Comparison of ENCODE assay signal across 1 cellular context in genomic region chr21:43609501-43610340, GRCh38.
TF ChIP-seq lines count a peak whose summit lies in the region.

No MANE protein-coding gene starts in this region.

TF ChIP-seq in HEK293, 187 proteins besides CTCF, POLR2A, EP300 and RAD21 (continued from another document and continues in another):
- TF ChIP-seq REST (tag by site-specific recombination; IDR thresholded peaks at IDR 0.05) (no peak), SETDB1 (IDR thresholded peaks at IDR 0.05; ENCODE audit: insufficient read length, low read length) (no peak), ZNF488 (tag by site-specific recombination; IDR thresholded peaks at IDR 0.05) (no peak), ZNF658 (tag by site-specific recombination; IDR thresholded peaks at IDR 0.05) (no peak), ZNF571 (tag by site-specific recombination; IDR thresholded peaks at IDR 0.05) (no peak), ZNF629 (tag by site-specific recombination; IDR thresholded peaks at IDR 0.05) (0 out of 2 replicates have a peak, but pooled peaks have one; percentile 46), PRDM1 (tag by site-specific recombination; IDR thresholded peaks at IDR 0.05) (peak; percentile 93), ZNF239 (tag by site-specific recombination; IDR thresholded peaks at IDR 0.05) (no peak), ZNF266 (tag by site-specific recombination; IDR thresholded peaks at IDR 0.05; ENCODE audit: low read depth) (no peak), ZNF654 (tag by site-specific recombination; IDR thresholded peaks at IDR 0.05; ENCODE audit: low read depth) (no peak), ZNF792 (tag by site-specific recombination; IDR thresholded peaks at IDR 0.05) (no peak), ZNF18 (tag by site-specific recombination; IDR thresholded peaks at IDR 0.05) (peak; percentile 72), PBX3 (CRISPR knock-in tag; IDR thresholded peaks at IDR 0.05) (no peak), ZNF274 (IDR thresholded peaks at IDR 0.05; ENCODE audit: low read length) (no peak), ZNF274 (tag by site-specific recombination; IDR thresholded peaks at IDR 0.05; ENCODE audit: borderline replicate concordance) (no peak), ZNF426 (tag by site-specific recombination; IDR thresholded peaks at IDR 0.05) (no peak), ZBTB20 (tag by site-specific recombination; IDR thresholded peaks at IDR 0.05) (0 out of 2 replicates have a peak, but pooled peaks have one; percentile 41), ZNF777 (tag by site-specific recombination; IDR thresholded peaks at IDR 0.05; ENCODE audit: borderline replicate concordance) (no peak), TRIM28 (IDR thresholded peaks at IDR 0.05; ENCODE audit: borderline replicate concordance, low read length) (peak; percentile 92), ZNF510 (tag by site-specific recombination; IDR thresholded peaks at IDR 0.05; ENCODE audit: insufficient replicate concordance) (no peak), ZBTB44 (tag by site-specific recombination; IDR thresholded peaks at IDR 0.05) (no peak; the same call in 1 of the 2 replicates), ZBTB49 (tag by site-specific recombination; IDR thresholded peaks at IDR 0.05; ENCODE audit: low read depth) (no peak), ZXDB (tag by site-specific recombination; IDR thresholded peaks at IDR 0.05) (peak; percentile 63), KLF16 (tag by site-specific recombination; IDR thresholded peaks at IDR 0.05) (no peak), GLI2 (tag by site-specific recombination; IDR thresholded peaks at IDR 0.05; ENCODE audit: borderline replicate concordance, low read depth) (no peak), ZNF341 (tag by site-specific recombination; IDR thresholded peaks at IDR 0.05; ENCODE audit: low read depth) (peak; percentile 97), ZBTB21 (tag by site-specific recombination; IDR thresholded peaks at IDR 0.05) (peak; percentile 60; the same call in 1 of the 2 replicates), ZNF677 (tag by site-specific recombination; IDR thresholded peaks at IDR 0.05) (no peak), ZNF114 (tag by site-specific recombination; IDR thresholded peaks at IDR 0.05) (no peak), ZNF26 (tag by site-specific recombination; IDR thresholded peaks at IDR 0.05) (no peak), ZNF37A (tag by site-specific recombination; IDR thresholded peaks at IDR 0.05) (no peak), ZNF837 (tag by site-specific recombination; IDR thresholded peaks at IDR 0.05) (no peak), ZFP41 (tag by site-specific recombination; IDR thresholded peaks at IDR 0.05; ENCODE audit: borderline replicate concordance) (no peak), ZNF24 (tag by site-specific recombination; IDR thresholded peaks at IDR 0.05) (peak; percentile 62; the same call in 1 of the 2 replicates), ZNF280C (tag by site-specific recombination; IDR thresholded peaks at IDR 0.05) (no peak), ZFP69B (tag by site-specific recombination; IDR thresholded peaks at IDR 0.05) (peak; percentile 58), ZNF175 (tag by site-specific recombination; IDR thresholded peaks at IDR 0.05) (no peak), ZNF335 (tag by site-specific recombination; conservative IDR thresholded peaks at IDR 0.05) (peak; percentile 45), HIC1 (tag by site-specific recombination; IDR thresholded peaks at IDR 0.05) (no peak), BCL11A (tag by site-specific recombination; IDR thresholded peaks at IDR 0.05; ENCODE audit: low read depth) (no peak), ZNF221 (tag by site-specific recombination; IDR thresholded peaks at IDR 0.05; ENCODE audit: borderline replicate concordance) (no peak), INSM2 (tag by site-specific recombination; IDR thresholded peaks at IDR 0.05) (no peak), ZNF121 (tag by site-specific recombination; IDR thresholded peaks at IDR 0.05) (no peak), ZNF354C (tag by site-specific recombination; IDR thresholded peaks at IDR 0.05; ENCODE audit: borderline replicate concordance, low read depth) (no peak), KLF7 (tag by site-specific recombination; IDR thresholded peaks at IDR 0.05; ENCODE audit: borderline replicate concordance) (no peak), ZBTB48 (tag by site-specific recombination; IDR thresholded peaks at IDR 0.05) (0 out of 2 replicates have a peak, but pooled peaks have one; percentile 28)
